In genomic region chr2:1634681-1635341, GRCh38 we compare ENCODE assay signal across 20 cellular contexts.
"Had no signal": no experiment of that assay in that cellular context is flagged by ENCODE, and none has a peak within 500 bp of the region (broad histone marks: within the 10 kb centered on the region; RNA-seq: fewer than 3 reads in every experiment).

No MANE protein-coding gene starts in this region.

- H3K27ac ChIP-seq: body of pancreas, pancreas, right lobe of liver, suprapubic skin, uterus had no signal

- H3K27me3 ChIP-seq: body of pancreas, right lobe of liver, suprapubic skin, uterus had no signal

- H3K36me3 ChIP-seq: pancreas, right lobe of liver, uterus had no signal

- H3K4me1 Mint-ChIP-seq: natural killer cell had no signal

- H3K4me3 Mint-ChIP-seq: activated CD4-positive, alpha-beta memory T cell treated with anti-CD3 and anti-CD28 coated beads for 36 hours; activated naive CD4-positive, alpha-beta T cell treated with anti-CD3 and anti-CD28 coated beads for 36 hours; mesothelial cell of epicardium; natural killer cell; stimulated activated naive CD8-positive, alpha-beta T cell treated with anti-CD3 and anti-CD28 coated beads, Interleukin-15, Interleukin-2, amounts not matched to agents 100 ng/mL and 50 ng/mL, for 24 hours had no signal

- ATAC-seq: body of pancreas, natural killer cell, pancreas had no signal

- H3K36me3 Mint-ChIP-seq: activated CD4-positive, alpha-beta memory T cell treated with anti-CD3 and anti-CD28 coated beads for 36 hours; natural killer cell had no signal

- DNase-seq: activated CD4-positive, alpha-beta memory T cell treated with anti-CD3 and anti-CD28 coated beads for 36 hours; activated CD4-positive, alpha-beta T cell treated with anti-CD3 and anti-CD28 coated beads for 48 hours; activated CD4-positive, CD25-positive, alpha-beta regulatory T cell; activated effector memory CD4-positive, alpha-beta T cell treated with Interleukin-2 at 50 U/mL for 16 hours; activated naive CD4-positive, alpha-beta T cell treated with anti-CD3 and anti-CD28 coated beads for 36 hours; activated T-cell treated with anti-CD3 and anti-CD28 coated beads, Interleukin-2, amount 50 U/mL, for 48 hours; body of pancreas; effector memory CD4-positive, alpha-beta T cell; foreskin melanocyte; kidney; natural killer cell; pancreas; right lobe of liver; stimulated activated CD4-positive, alpha-beta T cell treated with anti-CD3 and anti-CD28 coated beads, Interleukin-4, amount 100 ng/mL, for 24 hours; T-helper 9 cell; uterus had no signal

- H3K9me3 ChIP-seq: body of pancreas, pancreas, right lobe of liver, suprapubic skin, uterus had no signal

- H3K27ac Mint-ChIP-seq: activated CD4-positive, alpha-beta memory T cell treated with anti-CD3 and anti-CD28 coated beads for 36 hours; activated naive CD4-positive, alpha-beta T cell treated with anti-CD3 and anti-CD28 coated beads for 36 hours; mesothelial cell of epicardium; natural killer cell; stimulated activated naive CD8-positive, alpha-beta T cell treated with anti-CD3 and anti-CD28 coated beads, Interleukin-15, Interleukin-2, amounts not matched to agents 100 ng/mL and 50 ng/mL, for 24 hours had no signal

- H3K4me3 ChIP-seq: body of pancreas, lung, pancreas, right lobe of liver, suprapubic skin, uterus had no signal

- H3K4me1 ChIP-seq: body of pancreas, pancreas, right lobe of liver, suprapubic skin, uterus had no signal

- H3K9me3 Mint-ChIP-seq: activated CD4-positive, alpha-beta memory T cell treated with anti-CD3 and anti-CD28 coated beads for 36 hours; activated naive CD4-positive, alpha-beta T cell treated with anti-CD3 and anti-CD28 coated beads for 36 hours; mesothelial cell of epicardium; natural killer cell; stimulated activated naive CD8-positive, alpha-beta T cell treated with anti-CD3 and anti-CD28 coated beads, Interleukin-15, Interleukin-2, amounts not matched to agents 100 ng/mL and 50 ng/mL, for 24 hours had no signal
